ENCODE assay signal across 12 cellular contexts in genomic region chr3:17322106-17322793, GRCh38.
DNase-seq lines count a peak whose midpoint lies in the region; ATAC-seq, FAIRE-seq and TF ChIP-seq lines count a peak whose summit lies in the region.
"Had no signal": no experiment of that assay in that cellular context is flagged by ENCODE, and none has a peak within 500 bp of the region (broad histone marks: within the 10 kb centered on the region; RNA-seq: fewer than 3 reads in every experiment).

No MANE protein-coding gene starts in this region.

- no peak for TF ChIP-seq POLR2A in GM12891 (IDR thresholded peaks at IDR 0.05; ENCODE audit: low read depth, low read length)

- ATAC-seq in GM19452 (IDR thresholded peaks at IDR 0.05; ENCODE audit: unreplicated experiment) (peak; percentile 58), HG03103 (IDR thresholded peaks at IDR 0.05; ENCODE audit: low read depth, unreplicated experiment) (peak; percentile 64), HG03280 (IDR thresholded peaks at IDR 0.05; ENCODE audit: unreplicated experiment) (no peak)
- ATAC-seq: lower lobe of right lung, WTC11 had no signal

- peak; percentile 1 for DNase-seq in GM12891 (ENCODE audit: insufficient read length, low spot score)
- peak; percentile 13 for DNase-seq in central memory CD4-positive, alpha-beta T cell
- no peak for DNase-seq in hippocampal formation (lab: John Stamatoyannopoulos, UW)
- no peak for DNase-seq in NCI-H82 treated with DMSO at 0.1 percent for 48 hours (lab: John Stamatoyannopoulos, UW; ENCODE audit: unreplicated experiment)
- no peak for DNase-seq in MV-4-11 (lab: John Stamatoyannopoulos, UW)
- DNase-seq: lower lobe of right lung, NCI-H345, testis had no signal

- no peak for FAIRE-seq in GM12891 (lab: Jason Lieb, UNC)

TF ChIP-seq in GM12891, 5 proteins besides CTCF, POLR2A, EP300 and RAD21:
- TF ChIP-seq POLR2AphosphoS5 (IDR thresholded peaks at IDR 0.05; ENCODE audit: low read depth, low read length) (no peak), POU2F2 (IDR thresholded peaks at IDR 0.05; ENCODE audit: low read depth, low read length) (no peak), SPI1 (IDR thresholded peaks at IDR 0.05; ENCODE audit: low read depth, low read length) (no peak), TAF1 (IDR thresholded peaks at IDR 0.05; ENCODE audit: low read depth, low read length) (no peak), PAX5 (IDR thresholded peaks at IDR 0.05; ENCODE audit: insufficient read depth, low read length, severe bottlenecking) (no peak)

Comparison
In these comparisons a context has a peak if more than half of its experiments do, and no peak if none do; other contexts are left out.
1. DNase-seq: peak in GM12891 (single experiment) and central memory CD4-positive, alpha-beta T cell (single experiment); none in hippocampal formation (0 of 2), NCI-H82 treated with DMSO at 0.1 percent for 48 hours (single experiment) and MV-4-11 (single experiment).